ENCODE assay signal across 9 cellular contexts in the genomic region with DNA sequence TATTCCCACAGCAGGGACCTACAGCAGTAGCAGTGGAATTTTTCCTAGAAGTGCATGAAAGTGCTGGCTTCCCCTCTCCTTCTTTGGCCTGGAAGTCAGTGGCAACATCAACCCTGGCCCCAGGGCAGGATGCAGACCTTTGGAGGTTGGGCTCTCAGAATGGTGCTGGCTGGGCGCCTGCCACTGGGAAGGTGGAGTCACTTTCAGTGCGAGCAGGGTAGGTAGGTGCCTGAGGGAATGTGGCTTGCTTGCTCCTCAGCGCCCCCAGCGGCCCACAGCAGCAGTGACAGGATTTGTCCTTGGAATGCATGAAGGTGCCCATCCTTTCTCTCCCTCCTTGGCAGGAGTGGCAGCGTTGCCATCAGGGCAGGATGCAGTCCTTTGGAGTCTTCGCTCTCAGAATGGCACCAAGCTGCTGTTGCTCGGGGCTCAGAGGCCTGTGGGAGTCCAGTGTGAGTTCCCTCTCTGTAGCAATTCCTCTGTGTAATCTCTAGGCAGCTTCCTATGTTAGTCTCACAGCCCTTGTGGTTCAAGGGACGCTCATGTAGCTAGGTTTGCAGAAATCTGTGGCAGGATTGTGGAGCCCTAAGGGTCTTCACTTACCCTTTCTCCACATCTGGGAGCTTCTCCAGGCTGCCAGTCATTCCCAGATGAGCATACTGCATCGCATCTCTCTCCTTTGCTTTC.
A peak's percentile ranks its signal among the peaks of the same experiment; 100 is the strongest.
DNase-seq lines count a peak whose midpoint lies in the region; ATAC-seq and TF ChIP-seq lines count a peak whose summit lies in the region.
"Had no signal": no experiment of that assay in that cellular context is flagged by ENCODE, and none has a peak within 500 bp of the region (broad histone marks: within the 10 kb centered on the region; RNA-seq: fewer than 3 reads in every experiment).

No MANE protein-coding gene starts in this region.

- H3K27me3 Mint-ChIP-seq in neural crest cell (ENCODE audit: low read depth), result no peaks in the 10 kb centered on the region

- peak; percentile 64 for ATAC-seq in GM19438 (IDR thresholded peaks at IDR 0.05; ENCODE audit: low read depth, unreplicated experiment)
- no peak for ATAC-seq in GM21737 (IDR thresholded peaks at IDR 0.05; ENCODE audit: unreplicated experiment)
- ATAC-seq in HG03521 (IDR thresholded peaks at IDR 0.05; ENCODE audit: unreplicated experiment), result no peak

- no TSS peak for BruUV-seq in mammary epithelial cell (replicated peaks; lab: Mats Ljungman, UMichigan)

- no peaks in the 10 kb centered on the region for H3K79me2 ChIP-seq in MM.1S (ENCODE audit: low read length)
- H3K79me2 ChIP-seq in mammary epithelial cell (ENCODE audit: insufficient read depth, low read length), result no peaks in the 10 kb centered on the region

- in situ Hi-C loops in ACHN (cut with HindIII; ENCODE audit: low pct_ligation_motif_present, low pct_unique_long_range_greater_than_20kb, low sequenced_read_pairs), result no loop called here
- in situ Hi-C loops in mammary epithelial cell (cut with MboI; ENCODE audit: low sequenced_read_pairs in 2 of 2), result no loop called here

- H3K9me3 Mint-ChIP-seq in neural crest cell, result peaks cover 10% of the 10 kb centered on the region

- H2AFZ ChIP-seq in MM.1S (ENCODE audit: low read length) (no peak overlapping the region), mammary epithelial cell (ENCODE audit: low read depth, low read length) (no peak overlapping the region)

- H3K36me3 ChIP-seq in MM.1S (replicated peaks; ENCODE audit: insufficient read depth, low read length), result no peaks in the 10 kb centered on the region
- no peaks in the 10 kb centered on the region for H3K36me3 ChIP-seq in mammary epithelial cell (ENCODE audit: insufficient read depth, low read length)

- H3K36me3 Mint-ChIP-seq in neural crest cell (ENCODE audit: low read depth), result no peaks in the 10 kb centered on the region
- H3K36me3 Mint-ChIP-seq: activated naive CD8-positive, alpha-beta T cell had no signal

- DNase-seq in ACHN, result peak; percentile 44
- peak; percentile 7 for DNase-seq in MM.1S
- DNase-seq in mammary epithelial cell, result peak; percentile 46
- DNase-seq in neural crest cell (ENCODE audit: low read depth, low spot score), result peak; percentile 12
- DNase-seq in GM03348 (ENCODE audit: low spot score), result no peak

- H3F3A ChIP-seq in MM.1S (ENCODE audit: insufficient read depth, low read length), result no peaks in the 10 kb centered on the region

- H3K4me3 Mint-ChIP-seq in neural crest cell, result no peak overlapping the region
- H3K4me3 Mint-ChIP-seq: activated naive CD8-positive, alpha-beta T cell had no signal

- no peaks in the 10 kb centered on the region for H3K4me1 Mint-ChIP-seq in neural crest cell

- dilution Hi-C loops in mammary epithelial cell (cut with HindIII; ENCODE audit: low sequenced_read_pairs), result no loop called here

- WGBS in mammary epithelial cell (ENCODE audit: low coverage, missing lambda C conversion rate), result 50% methylated on average over 9 of the region's 9 CpGs

- no peaks in the 10 kb centered on the region for H4K20me1 ChIP-seq in MM.1S (ENCODE audit: insufficient read depth, low read length)
- no peaks in the 10 kb centered on the region for H4K20me1 ChIP-seq in mammary epithelial cell (ENCODE audit: insufficient read depth, low read length)

- H3K27ac ChIP-seq in MM.1S (ENCODE audit: low read length) (no peak overlapping the region), mammary epithelial cell (ENCODE audit: insufficient read depth, low read depth, low read length) (no peak overlapping the region)

- H3K4me3 ChIP-seq in MM.1S (ENCODE audit: low read length) (no peak overlapping the region), mammary epithelial cell (replicated peaks in 1 of 3; ENCODE audit: insufficient read depth in 1 of 3, low read depth in 2 of 3, low read length in 3 of 3) (no peak overlapping the region)

- CTCF ChIA-PET in mammary epithelial cell (lab: Charles Lee; ENCODE audit: low non-redundant PET), result interaction anchor here (0.6 kb wide), 1 partner anchor 61 kb away, joined by 3 read pairs; no protein-coding TSS in a partner anchor

- no peaks in the 10 kb centered on the region for H3K9me2 ChIP-seq in MM.1S (replicated peaks; ENCODE audit: insufficient read depth, low read length)

- H3K9ac ChIP-seq in MM.1S (ENCODE audit: low read length), result no peak overlapping the region
- no peak overlapping the region for H3K9ac ChIP-seq in mammary epithelial cell (ENCODE audit: insufficient read depth, low read length)

- intact Hi-C loops in mammary epithelial cell (cut with micrococcal nuclease), result no loop called here

- no peak overlapping the region for H3K4me2 ChIP-seq in MM.1S (ENCODE audit: low read depth, low read length)
- no peak overlapping the region for H3K4me2 ChIP-seq in mammary epithelial cell (ENCODE audit: insufficient read depth, low read depth, low read length)

- H3K27ac Mint-ChIP-seq in neural crest cell (ENCODE audit: unreplicated experiment), result no peak overlapping the region
- H3K27ac Mint-ChIP-seq: activated naive CD8-positive, alpha-beta T cell had no signal

- no peaks in the 10 kb centered on the region for H3K4me1 ChIP-seq in MM.1S (ENCODE audit: low read length)
- no peaks in the 10 kb centered on the region for H3K4me1 ChIP-seq in mammary epithelial cell (ENCODE audit: insufficient read depth, low read length)

- H3K9me3 ChIP-seq in MM.1S (replicated peaks; ENCODE audit: insufficient read depth, low read length) (no peaks in the 10 kb centered on the region), mammary epithelial cell (replicated peaks; ENCODE audit: insufficient read depth, low read length) (no peaks in the 10 kb centered on the region)

- TF ChIP-seq CTCF in MM.1S (IDR thresholded peaks at IDR 0.05; ENCODE audit: low read length), result peak; percentile 51
- peak; percentile 86 to 96 for TF ChIP-seq CTCF in mammary epithelial cell (conservative IDR thresholded peaks at IDR 0.05 in 1 of 2, IDR thresholded peaks at IDR 0.05 in 1 of 2; ENCODE audit: extremely low read depth in 1 of 2, insufficient read depth in 1 of 2, low read depth in 1 of 2, low read length in 2 of 2)
- TF ChIP-seq CTCF in neural crest cell (conservative IDR thresholded peaks at IDR 0.05), result peak; percentile 68

- no peaks in the 10 kb centered on the region for H3K27me3 ChIP-seq in MM.1S (replicated peaks; ENCODE audit: insufficient read depth, low read length)
- H3K27me3 ChIP-seq in mammary epithelial cell (ENCODE audit: insufficient read depth, low read length), result no peaks in the 10 kb centered on the region
